ENCODE assay signal across 8 cellular contexts in the genomic region with DNA sequence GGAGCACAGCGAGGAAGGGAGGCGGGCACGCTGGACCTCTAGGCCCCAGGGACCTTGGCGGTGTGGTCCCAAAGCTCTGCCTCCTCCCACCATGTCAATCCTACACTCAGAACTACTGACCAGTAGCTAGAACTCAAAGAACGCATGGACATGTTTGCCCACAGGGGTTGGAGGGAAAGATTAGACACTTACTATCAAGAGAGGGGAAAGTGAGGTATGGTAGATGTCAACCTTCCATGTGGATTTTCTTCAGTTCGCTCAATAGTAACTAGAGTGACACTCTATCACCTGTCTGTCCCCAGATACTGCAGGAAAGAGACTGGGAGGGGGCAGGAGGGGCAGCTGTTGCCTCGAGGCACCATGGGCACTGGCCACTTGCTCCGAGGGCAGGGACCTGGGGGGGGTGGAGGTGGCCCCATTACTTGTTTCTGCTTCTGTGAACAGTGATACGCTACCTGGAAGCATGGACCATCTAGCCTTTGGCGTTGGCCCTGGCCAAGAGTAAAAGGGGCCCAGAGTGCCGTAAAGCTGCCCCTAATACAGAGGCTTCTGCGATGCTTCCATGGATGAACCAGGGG. TPM values are rescaled to one million over a fixed set of nuclear protein-coding genes. Genes with fewer than 3 reads are reported as not detected.
DNase-seq lines count a peak whose midpoint lies in the region; ATAC-seq, FAIRE-seq and TF ChIP-seq lines count a peak whose summit lies in the region.

No MANE protein-coding gene starts in this region.

- H3K4me1 ChIP-seq in mammary epithelial cell (ENCODE audit: insufficient read depth, low read length): peaks cover 58% of the 10 kb centered on the region
- peaks cover 48 to 49% of the 10 kb centered on the region in 2 donors for H3K4me1 ChIP-seq in mucosa of rectum (ENCODE audit: control insufficient read depth in 2 of 2, insufficient read depth in 2 of 2, low read length in 2 of 2)
- H3K4me1 ChIP-seq in aorta (ENCODE audit: control insufficient read depth in 1 of 2, insufficient read depth in 2 of 2, low read length in 2 of 2): peaks cover 0 to 1% of the 10 kb centered on the region in 2 donors

- TF ChIP-seq CTCF in mammary epithelial cell (conservative IDR thresholded peaks at IDR 0.05 in 1 of 2, IDR thresholded peaks at IDR 0.05 in 1 of 2; ENCODE audit: extremely low read depth in 1 of 2, insufficient read depth in 1 of 2, low read depth in 1 of 2, low read length in 2 of 2): no peak

- H3K27ac ChIP-seq in mammary epithelial cell (ENCODE audit: insufficient read depth, low read depth, low read length) (peak overlapping the region; percentile 97), mucosa of rectum (ENCODE audit: low read depth in 2 of 2, low read length in 2 of 2) (peak overlapping the region; percentile 93 to 97), aorta (ENCODE audit: low read depth in 1 of 2, low read length in 2 of 2) (peak overlapping the region in 1 of 2 donors; percentile 59)

- H3K4me3 ChIP-seq in mammary epithelial cell (replicated peaks in 1 of 3; ENCODE audit: insufficient read depth in 1 of 3, low read depth in 2 of 3, low read length in 3 of 3) (peak overlapping the region; percentile 72 to 98 (median 97)), mucosa of rectum (ENCODE audit: low read length in 2 of 2) (peak overlapping the region; percentile 83 to 91), aorta (ENCODE audit: low read length in 2 of 2) (peak overlapping the region; percentile 6 to 94)

- H3K36me3 Mint-ChIP-seq in stimulated activated naive CD8-positive, alpha-beta T cell treated with anti-CD3 and anti-CD28 coated beads, Interleukin-15, Interleukin-2, amounts not matched to agents 100 ng/mL and 50 ng/mL, for 24 hours (ENCODE audit: low read depth): peaks cover 7% of the 10 kb centered on the region

- H3K9ac ChIP-seq in mammary epithelial cell (ENCODE audit: insufficient read depth, low read length): peak overlapping the region; percentile 52
- peak overlapping the region in 1 of 2 donors; percentile 91 for H3K9ac ChIP-seq in mucosa of rectum (ENCODE audit: low read depth in 1 of 2, low read length in 2 of 2)

- H3K27me3 ChIP-seq in mammary epithelial cell (ENCODE audit: insufficient read depth, low read length): no peaks in the 10 kb centered on the region
- no peaks in the 10 kb centered on the region for H3K27me3 ChIP-seq in mucosa of rectum (ENCODE audit: control insufficient read depth in 2 of 2, insufficient read depth in 2 of 2, low read length in 2 of 2)
- no peaks in the 10 kb centered on the region for H3K27me3 ChIP-seq in aorta (ENCODE audit: control insufficient read depth in 1 of 2, insufficient read depth in 2 of 2, low read length in 1 of 2)

- H3K4me2 ChIP-seq in mammary epithelial cell (ENCODE audit: insufficient read depth, low read depth, low read length): peak overlapping the region; percentile 99

- peaks cover 87% of the 10 kb centered on the region for H3K4me1 Mint-ChIP-seq in stimulated activated naive CD8-positive, alpha-beta T cell treated with anti-CD3 and anti-CD28 coated beads, Interleukin-15, Interleukin-2, amounts not matched to agents 100 ng/mL and 50 ng/mL, for 24 hours (ENCODE audit: low read depth)

- no peak for FAIRE-seq in urothelium cell line (lab: Jason Lieb, UNC)

- no TSS peak for BruUV-seq in mammary epithelial cell (replicated peaks; lab: Mats Ljungman, UMichigan)

- no peaks in the 10 kb centered on the region for H3K9me3 ChIP-seq in mammary epithelial cell (replicated peaks; ENCODE audit: insufficient read depth, low read length)
- no peaks in the 10 kb centered on the region for H3K9me3 ChIP-seq in mucosa of rectum (ENCODE audit: control insufficient read depth in 2 of 2, low read length in 2 of 2)
- no peaks in the 10 kb centered on the region for H3K9me3 ChIP-seq in aorta (ENCODE audit: control insufficient read depth, low read length)

- no peak overlapping the region for H2AFZ ChIP-seq in mammary epithelial cell (ENCODE audit: low read depth, low read length)

- H3K79me2 ChIP-seq in mammary epithelial cell (ENCODE audit: insufficient read depth, low read length): peaks cover 99% of the 10 kb centered on the region

- ATAC-seq in stimulated activated naive CD8-positive, alpha-beta T cell treated with anti-CD3 and anti-CD28 coated beads, Interleukin-15, Interleukin-2, amounts not matched to agents 100 U/mL and 50 U/mL, for 24 hours: no peak
- ATAC-seq in aorta (ENCODE audit: low FRiP score): no peak

- 67% methylated on average over 12 of the region's 12 CpGs for WGBS in mammary epithelial cell (ENCODE audit: low coverage, missing lambda C conversion rate)
- 59 to 70% methylated on average over 12 of the region's 12 CpGs for WGBS in aorta, 2 donors

- dilution Hi-C loops in mammary epithelial cell (cut with HindIII; ENCODE audit: low sequenced_read_pairs): no loop called here

- H3K36me3 ChIP-seq in mammary epithelial cell (ENCODE audit: insufficient read depth, low read length) (no peaks in the 10 kb centered on the region), mucosa of rectum (ENCODE audit: control insufficient read depth in 2 of 2, insufficient read depth in 2 of 2, low read length in 2 of 2) (no peaks in the 10 kb centered on the region), aorta (ENCODE audit: control insufficient read depth in 1 of 2, insufficient read depth in 2 of 2, low read length in 1 of 2) (no peaks in the 10 kb centered on the region)

- DNase-seq in stimulated activated naive CD8-positive, alpha-beta T cell treated with anti-CD3 and anti-CD28 coated beads, Interleukin-15, Interleukin-2, amounts not matched to agents 100 U/mL and 50 U/mL, for 24 hours: no peak
- DNase-seq in mammary epithelial cell (no peak), aorta (peak in 1 of 2 donors; percentile 59), A172 (ENCODE audit: low spot score) (no peak), NCI-H345 treated with DMSO at 0.1 percent for 48 hours (lab: John Stamatoyannopoulos, UW; ENCODE audit: unreplicated experiment) (no peak), urothelium cell line (ENCODE audit: low spot score) (no peak)

- in situ Hi-C loops in mammary epithelial cell (cut with MboI; ENCODE audit: low sequenced_read_pairs in 2 of 2): no loop called here

- peak overlapping the region; percentile 83 for H3K4me3 Mint-ChIP-seq in stimulated activated naive CD8-positive, alpha-beta T cell treated with anti-CD3 and anti-CD28 coated beads, Interleukin-15, Interleukin-2, amounts not matched to agents 100 ng/mL and 50 ng/mL, for 24 hours

- H3K9me3 Mint-ChIP-seq in stimulated activated naive CD8-positive, alpha-beta T cell treated with anti-CD3 and anti-CD28 coated beads, Interleukin-15, Interleukin-2, amounts not matched to agents 100 ng/mL and 50 ng/mL, for 24 hours: no peaks in the 10 kb centered on the region

- intact Hi-C loops in mammary epithelial cell (cut with micrococcal nuclease) (no loop called here), aorta (cut with DNase I) (no loop called here)

- H3K27me3 Mint-ChIP-seq in stimulated activated naive CD8-positive, alpha-beta T cell treated with anti-CD3 and anti-CD28 coated beads, Interleukin-15, Interleukin-2, amounts not matched to agents 100 ng/mL and 50 ng/mL, for 24 hours: no peaks in the 10 kb centered on the region

- peaks cover 1% of the 10 kb centered on the region for H4K20me1 ChIP-seq in mammary epithelial cell (ENCODE audit: insufficient read depth, low read length)

- CTCF ChIA-PET in mammary epithelial cell (lab: Charles Lee; ENCODE audit: low non-redundant PET): interaction anchor here (0.6 kb wide), 1 partner anchor 342 kb away, joined by 6 read pairs; no protein-coding TSS in a partner anchor

- peak overlapping the region; percentile 83 for H3K27ac Mint-ChIP-seq in stimulated activated naive CD8-positive, alpha-beta T cell treated with anti-CD3 and anti-CD28 coated beads, Interleukin-15, Interleukin-2, amounts not matched to agents 100 ng/mL and 50 ng/mL, for 24 hours

RNA-seq across cellular contexts. Expression of gene DIDO1, which starts 0.9 kb away (rescaled TPM):
- total RNA-seq in mammary epithelial cell (10 to 100 TPM; 38.7 to 53.2 TPM), aorta (10 to 100 TPM; 45.8 to 64.2 TPM)
- polyA plus RNA-seq in mammary epithelial cell (13.6 TPM), aorta (10 to 100 TPM in 1 of 2 donors, 1 to 10 TPM in 1; 8.1 to 40.3 TPM)
- 31.4 TPM for polyA minus RNA-seq in mammary epithelial cell
- total RNA-seq in A172 (2014; rRNA removed; shearing (Covaris generic)): 33.8 and 38.1 TPM in 2 replicates

RNA-seq across cellular contexts. Expression of gene GID8, which starts 10.7 kb away (rescaled TPM):
- total RNA-seq in mammary epithelial cell: 10 to 100 TPM; 34.5 to 43.2 TPM
- 29.7 TPM for polyA plus RNA-seq in mammary epithelial cell
- polyA minus RNA-seq in mammary epithelial cell: 47.5 TPM
- 10 to 100 TPM; 22.0 to 23.7 TPM for total RNA-seq in aorta
- 10 to 100 TPM in 1 of 2 donors, 1 to 10 TPM in 1; 8.9 to 15.0 TPM for polyA plus RNA-seq in aorta
- 25.8 and 28.9 TPM in 2 replicates for total RNA-seq in A172 (2014; rRNA removed; shearing (Covaris generic))

RNA-seq across cellular contexts. Expression of gene SLC17A9, which starts 25.3 kb away (rescaled TPM):
- total RNA-seq in mammary epithelial cell (under 1 TPM; 0.33 to 0.67 TPM), aorta (10 to 100 TPM; 17.8 to 18.5 TPM)
- polyA plus RNA-seq in mammary epithelial cell (0.09 TPM), aorta (10 to 100 TPM in 1 of 2 donors, 1 to 10 TPM in 1; 5.3 to 54.5 TPM)
- not detected for polyA minus RNA-seq in mammary epithelial cell
- total RNA-seq in A172 (2014; rRNA removed; shearing (Covaris generic)): not detected in 2 replicates

Comparison
In these comparisons a context has a peak if more than half of its experiments do, and no peak if none do; other contexts are left out.
1. RNA of gene SLC17A9, which starts 25.3 kb away (total RNA-seq): 17.8 to 18.5 TPM in aorta; 0.33 to 0.67 TPM in mammary epithelial cell and not detected in A172; every median in the first group is over 10 times any median in the second.
2. Peak in every context shown above with its lines, with median percentiles within 50 percentile points of each other: H3K4me3 ChIP-seq.